In genomic region chr4:52292245-52292644, GRCh38 we compare ENCODE assay signal across 28 cellular contexts.
"Had no signal": no experiment of that assay in that cellular context is flagged by ENCODE, and none has a peak within 500 bp of the region (broad histone marks: within the 10 kb centered on the region; RNA-seq: fewer than 3 reads in every experiment).

No MANE protein-coding gene starts in this region.

- H3K4me1 Mint-ChIP-seq: mesothelial cell of epicardium, naive B cell had no signal

- ATAC-seq: left ventricle myocardium superior; lower lobe of right lung; mucosa of descending colon; natural killer cell treated with Interleukin-12 subunit alpha and Interleukin-12 subunit beta and Interleukin-15 and Interleukin-18, amount 100 ng/mL, for 72 hours; sciatic nerve had no signal

- H3K36me3 ChIP-seq: esophagus muscularis mucosa, lower lobe of right lung, neutrophil, stomach, thyroid gland had no signal

- H3K9me3 Mint-ChIP-seq: mesothelial cell of epicardium, neural crest cell had no signal

- H3K4me3 Mint-ChIP-seq: mesothelial cell of epicardium; naive B cell; natural killer cell treated with Interleukin-12 subunit alpha and Interleukin-12 subunit beta and Interleukin-15 and Interleukin-18, amount 100 ng/mL, for 72 hours; neural crest cell had no signal

- H3K27ac Mint-ChIP-seq: mesothelial cell of epicardium; naive B cell; natural killer cell treated with Interleukin-12 subunit alpha and Interleukin-12 subunit beta and Interleukin-15 and Interleukin-18, amount 100 ng/mL, for 72 hours; progenitor cell of endocrine pancreas had no signal

- H3K79me2 ChIP-seq: parathyroid adenoma had no signal

- H2AFZ ChIP-seq: parathyroid adenoma had no signal

- H3K4me2 ChIP-seq: smooth muscle cell had no signal

- FAIRE-seq: endothelial cell of umbilical vein, keratinocyte had no signal

- H3K36me3 Mint-ChIP-seq: mesothelial cell of epicardium; naive B cell; natural killer cell treated with Interleukin-12 subunit alpha and Interleukin-12 subunit beta and Interleukin-15 and Interleukin-18, amount 100 ng/mL, for 72 hours had no signal

- DNase-seq: dermis blood vessel endothelial cell; effector memory CD4-positive, alpha-beta T cell; foreskin melanocyte; hypothalamus; left ventricle myocardium superior; lower lobe of right lung; mucosa of descending colon; naive B cell; stimulated activated CD4-positive, alpha-beta T cell treated with anti-CD3 and anti-CD28 coated beads, Interleukin-12 subunit alpha, Interleukin-12 subunit beta, amount 100 ng/mL, for 4 hours; stimulated activated CD4-positive, alpha-beta T cell treated with anti-CD3 and anti-CD28 coated beads, Interleukin-1b, Interleukin-23, amount 100 ng/mL, for 48 hours; stimulated activated CD4-positive, alpha-beta T cell treated with anti-CD3 and anti-CD28 coated beads, Interleukin-4, amount 100 ng/mL, for 1 hour; stimulated activated CD8-positive, alpha-beta memory T cell treated with anti-CD3 and anti-CD28 coated beads, Interleukin-4, amount 100 ng/mL, for 48 hours; stimulated activated naive CD4-positive, alpha-beta T cell treated with Interleukin-2 at 50 U/mL for 16 hours; stomach; thyroid gland; trophoblast cell had no signal

- H3K4me1 ChIP-seq: esophagus muscularis mucosa, lower lobe of right lung, parathyroid adenoma, stomach, thyroid gland had no signal

- H3K4me3 ChIP-seq: coronary artery, esophagus muscularis mucosa, lower lobe of right lung, mucosa of descending colon, smooth muscle cell, stomach, thyroid gland had no signal

- H3K9me3 ChIP-seq: esophagus muscularis mucosa, lower lobe of right lung, mucosa of descending colon, neutrophil, stomach, thyroid gland had no signal

- H3K27ac ChIP-seq: coronary artery, esophagus muscularis mucosa, lower lobe of right lung, neutrophil, parathyroid adenoma, stomach, thyroid gland had no signal

- H3K9ac ChIP-seq: parathyroid adenoma had no signal

- H3K27me3 Mint-ChIP-seq: naive B cell; natural killer cell treated with Interleukin-12 subunit alpha and Interleukin-12 subunit beta and Interleukin-15 and Interleukin-18, amount 100 ng/mL, for 72 hours; progenitor cell of endocrine pancreas had no signal

- H3K27me3 ChIP-seq: esophagus muscularis mucosa, neutrophil, stomach, thyroid gland had no signal
